In genomic region chr9:128454991-128455390, GRCh38 we compare ENCODE assay signal across 13 cellular contexts. TPM values are rescaled to one million over a fixed set of nuclear protein-coding genes. Genes with fewer than 3 reads are reported as not detected.
A peak's percentile ranks its signal among the peaks of the same experiment; 100 is the strongest.
DNase-seq lines count a peak whose midpoint lies in the region; ATAC-seq and TF ChIP-seq lines count a peak whose summit lies in the region.
"Had no signal": no experiment of that assay in that cellular context is flagged by ENCODE, and none has a peak within 500 bp of the region (broad histone marks: within the 10 kb centered on the region; RNA-seq: fewer than 3 reads in every experiment).

No MANE protein-coding gene starts in this region.

- ATAC-seq in HG02798 (IDR thresholded peaks at IDR 0.05; ENCODE audit: poor library complexity, unreplicated experiment), result no peak

- H3K9me3 Mint-ChIP-seq in immature natural killer cell, result no peaks in the 10 kb centered on the region

- H3K36me3 Mint-ChIP-seq in immature natural killer cell, result peaks cover 1 to 7% (median 6%) of the 10 kb centered on the region in 3 donors

- DNase-seq in GM23248, result no peak
- DNase-seq in SK-N-DZ (ENCODE audit: low spot score), result peak; percentile 37
- DNase-seq in immature natural killer cell, result no peak
- no peak for DNase-seq in MG63
- no peak for DNase-seq in NCI-H1048 (lab: John Stamatoyannopoulos, UW)
- DNase-seq in ureter (ENCODE audit: low spot score), result no peak
- DNase-seq: heart right ventricle, lower lobe of right lung, NCI-H1436, RPMI8226 had no signal

- no peaks in the 10 kb centered on the region for H3K4me1 ChIP-seq in GM23248 (ENCODE audit: insufficient read depth)
- H3K4me1 ChIP-seq: adrenal gland had no signal

- peaks cover 6 to 9% (median 6%) of the 10 kb centered on the region in 3 donors for H3K27me3 Mint-ChIP-seq in immature natural killer cell (ENCODE audit: low read depth in 3 of 3)

- H3K27ac Mint-ChIP-seq in immature natural killer cell, result peak overlapping the region; percentile 70 to 93 (median 78)

- H3K9ac ChIP-seq in GM23248, result no peak overlapping the region

- no peaks in the 10 kb centered on the region for H3F3A ChIP-seq in GM23248 (ENCODE audit: insufficient read depth)

- in situ Hi-C loops in GM23248 (cut with MboI), result no loop called here

- no peaks in the 10 kb centered on the region for H3K9me2 ChIP-seq in GM23248 (ENCODE audit: insufficient read depth)

- no peak overlapping the region for H3K4me2 ChIP-seq in GM23248 (ENCODE audit: unreplicated experiment)

- H3K4me1 Mint-ChIP-seq in immature natural killer cell, result peaks cover 11 to 12% of the 10 kb centered on the region in 2 donors

- peak overlapping the region; percentile 95; the same call in 1 of the 2 replicates for H2AFZ ChIP-seq in GM23248

- peak overlapping the region; percentile 53 to 91 (median 63) for H3K4me3 Mint-ChIP-seq in immature natural killer cell

- H3K79me2 ChIP-seq in GM23248 (ENCODE audit: insufficient read depth), result peaks cover 21% of the 10 kb centered on the region

- H3K27me3 ChIP-seq in GM23248 (replicated peaks; ENCODE audit: insufficient read depth), result no peaks in the 10 kb centered on the region
- no peaks in the 10 kb centered on the region for H3K27me3 ChIP-seq in MG63
- H3K27me3 ChIP-seq: adrenal gland, heart right ventricle had no signal

- no peak overlapping the region for H3K4me3 ChIP-seq in GM23248
- H3K4me3 ChIP-seq in MG63, result no peak overlapping the region

- H3K9me3 ChIP-seq in GM23248 (ENCODE audit: low read depth), result no peaks in the 10 kb centered on the region
- H3K9me3 ChIP-seq in MG63, result no peaks in the 10 kb centered on the region
- H3K9me3 ChIP-seq: adrenal gland, heart right ventricle, lower lobe of right lung had no signal

- H3K27ac ChIP-seq in C4-2B (peak overlapping the region; percentile 88; the same call in 1 of the 2 replicates), GM23248 (no peak overlapping the region)

- TF ChIP-seq CTCF in C4-2B (conservative IDR thresholded peaks at IDR 0.05), result no peak

- WGBS in GM23248 (ENCODE audit: low coverage in 1 of 2, low lambda C conversion rate in 2 of 2, missing lambda C conversion rate in 2 of 2), 2 experiments, result 78% methylated on average over 14 of the region's 14 CpGs

- H3K36me3 ChIP-seq in GM23248 (ENCODE audit: low read depth), result no peaks in the 10 kb centered on the region
- H3K36me3 ChIP-seq in MG63, result no peaks in the 10 kb centered on the region

- no peaks in the 10 kb centered on the region for H4K20me1 ChIP-seq in GM23248 (ENCODE audit: insufficient read depth)

RNA-seq across cellular contexts. Expression of gene ODF2, which starts 0.8 kb away (rescaled TPM):
- 29.5 and 37.9 TPM in 2 replicates for total RNA-seq in GM23248 (2014; rRNA removed; shearing (Covaris generic))
- polyA plus RNA-seq in GM23248 (2016; fragmentation: Nextera tagmentation; extraction: Ambion mirVana) (32.1 and 34.8 TPM in 2 replicates), immature natural killer cell (10 to 100 TPM in 2 of 3 donors, 1 to 10 TPM in 1; 5.6 to 37.2 (median 12.9) TPM)
- polyA plus RNA-seq in SK-N-DZ (2014; cell fraction: cytosol; rRNA removed), result 41.0 and 44.2 TPM in 2 replicates
- polyA plus RNA-seq in SK-N-DZ (2014; cell fraction: nucleus; rRNA removed), result 129 and 152 TPM in 2 replicates
- 28.3 and 46.9 TPM in 2 replicates for total RNA-seq in MG63 (2014; rRNA removed; shearing (Covaris generic); ENCODE audit: low replicate concordance)
- total RNA-seq in ureter, result 24.0 TPM

RNA-seq across cellular contexts. Expression of gene CERCAM, which starts 34.3 kb away (rescaled TPM):
- 474 and 525 TPM in 2 replicates for total RNA-seq in GM23248 (2014; rRNA removed; shearing (Covaris generic))
- polyA plus RNA-seq in GM23248 (2016; fragmentation: Nextera tagmentation; extraction: Ambion mirVana) (596 and 633 TPM in 2 replicates), immature natural killer cell (10 to 100 TPM in 2 of 3 donors, 1 to 10 TPM in 1; 9.1 to 20.7 (median 10.2) TPM)
- polyA plus RNA-seq in SK-N-DZ (2014; cell fraction: cytosol; rRNA removed), result 17.3 and 17.5 TPM in 2 replicates
- polyA plus RNA-seq in SK-N-DZ (2014; cell fraction: nucleus; rRNA removed), result 25.4 and 37.9 TPM in 2 replicates
- 8.9 and 10.4 TPM in 2 replicates for total RNA-seq in MG63 (2014; rRNA removed; shearing (Covaris generic); ENCODE audit: low replicate concordance)
- total RNA-seq in ureter, result 51.3 TPM

RNA-seq across cellular contexts. Expression of gene GLE1, which starts 49.5 kb away (rescaled TPM):
- total RNA-seq in GM23248 (2014; rRNA removed; shearing (Covaris generic)), result 27.1 and 31.5 TPM in 2 replicates
- 18.1 and 18.5 TPM in 2 replicates for polyA plus RNA-seq in GM23248 (2016; fragmentation: Nextera tagmentation; extraction: Ambion mirVana)
- 31.9 and 33.4 TPM in 2 replicates for polyA plus RNA-seq in SK-N-DZ (2014; cell fraction: cytosol; rRNA removed)
- polyA plus RNA-seq in SK-N-DZ (2014; cell fraction: nucleus; rRNA removed), result 15.2 and 17.9 TPM in 2 replicates
- polyA plus RNA-seq in immature natural killer cell, result 10 to 100 TPM; 17.4 to 49.3 (median 22.8) TPM
- total RNA-seq in MG63 (2014; rRNA removed; shearing (Covaris generic); ENCODE audit: low replicate concordance), result 58.5 and 60.3 TPM in 2 replicates
- 19.8 TPM for total RNA-seq in ureter
